Comparison of ENCODE assay signal across 9 cellular contexts in the genomic region with DNA sequence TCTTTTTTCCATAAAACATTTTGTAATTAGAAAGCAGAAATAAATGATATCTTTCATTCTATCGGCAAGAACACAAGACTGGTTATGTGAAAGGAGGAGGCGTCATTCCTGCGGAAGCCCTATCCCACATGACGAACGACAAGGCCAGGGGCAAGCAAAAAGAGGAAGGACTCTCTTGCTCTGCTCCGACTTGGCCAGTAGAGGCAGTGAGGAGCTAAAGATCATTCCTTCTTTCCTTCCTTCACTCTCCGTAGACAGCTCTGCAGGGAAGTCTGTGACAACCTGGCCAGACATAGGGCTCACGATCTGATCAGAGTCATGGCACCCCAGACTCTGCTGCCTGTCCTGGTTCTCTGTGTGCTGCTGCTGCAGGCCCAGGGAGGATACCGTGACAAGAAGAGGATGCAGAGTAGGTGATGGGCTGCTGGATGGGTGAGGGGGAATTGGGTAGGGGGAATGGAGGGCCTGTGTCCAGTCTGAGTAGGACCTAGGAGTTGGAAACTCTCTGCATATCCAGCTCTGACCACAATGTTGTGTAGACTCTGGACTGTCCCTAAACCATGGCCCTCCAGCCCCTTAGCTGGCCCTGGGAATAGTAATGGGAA. TPM values are rescaled to one million over a fixed set of nuclear protein-coding genes. Genes with fewer than 3 reads are reported as not detected.
DNase-seq lines count a peak whose midpoint lies in the region; ATAC-seq and TF ChIP-seq lines count a peak whose summit lies in the region.
"Had no signal": no experiment of that assay in that cellular context is flagged by ENCODE, and none has a peak within 500 bp of the region (broad histone marks: within the 10 kb centered on the region; RNA-seq: fewer than 3 reads in every experiment).

A gene (plus strand): TSS at position 244 of the 605 bp plus-strand sequence. CDS start 75 bp downstream, at position 319.

- no peak within 1 kb of the TSS for H3K4me3 Mint-ChIP-seq in activated CD4-positive, alpha-beta memory T cell treated with anti-CD3 and anti-CD28 coated beads for 36 hours
- H3K4me3 Mint-ChIP-seq in progenitor cell of endocrine pancreas (ENCODE audit: low read depth) = no peak within 1 kb of the TSS

- peaks cover 2% of the 10 kb centered on the region for H3K4me1 Mint-ChIP-seq in activated CD4-positive, alpha-beta memory T cell treated with anti-CD3 and anti-CD28 coated beads for 36 hours (ENCODE audit: low read depth)
- H3K4me1 Mint-ChIP-seq in progenitor cell of endocrine pancreas (ENCODE audit: low read depth) = peaks cover 1% of the 10 kb centered on the region

- peaks cover 5% of the 10 kb centered on the region for H3K9me3 Mint-ChIP-seq in activated CD4-positive, alpha-beta memory T cell treated with anti-CD3 and anti-CD28 coated beads for 36 hours
- H3K9me3 Mint-ChIP-seq in progenitor cell of endocrine pancreas (ENCODE audit: low read depth) = peaks cover 8% of the 10 kb centered on the region

- no peak for DNase-seq in AG09309 (ENCODE audit: low read depth)
- DNase-seq in NCI-H1105 treated with DMSO at 0.1 percent for 48 hours (lab: John Stamatoyannopoulos, UW) = peak; percentile 34
- DNase-seq in activated CD4-positive, alpha-beta memory T cell treated with anti-CD3 and anti-CD28 coated beads for 36 hours = peak; percentile 38
- peak; percentile 81 for DNase-seq in foreskin melanocyte
- DNase-seq in progenitor cell of endocrine pancreas (ENCODE audit: low spot score, unreplicated experiment) = no peak
- no peak for DNase-seq in NCI-H187 treated with DMSO at 0.1 percent for 48 hours (lab: John Stamatoyannopoulos, UW)

- peak; percentile 78 for TF ChIP-seq CTCF in AG09309 (IDR thresholded peaks at IDR 0.05; ENCODE audit: control insufficient read depth, insufficient read depth, low read depth, low read length, missing control alignments)
- TF ChIP-seq CTCF in GM12873 (IDR thresholded peaks at IDR 0.05; ENCODE audit: insufficient read depth, low read depth, low read length, missing control alignments) = peak; percentile 95
- peak; percentile 72 for TF ChIP-seq CTCF in progenitor cell of endocrine pancreas (IDR thresholded peaks at IDR 0.05; ENCODE audit: unreplicated experiment)

- CTCF ChIA-PET in activated CD4-positive, alpha-beta memory T cell treated with anti-CD3 and anti-CD28 coated beads for 36 hours (lab: Charles Lee) = interaction anchor here (0.6 to 5.2 kb wide), 20 partner anchors 10 to 256 kb away, joined by 3 to 44 read pairs (median 4); no protein-coding TSS in a partner anchor

- no peak within 1 kb of the TSS for H3K27ac Mint-ChIP-seq in activated CD4-positive, alpha-beta memory T cell treated with anti-CD3 and anti-CD28 coated beads for 36 hours
- H3K27ac Mint-ChIP-seq in progenitor cell of endocrine pancreas = no peak within 1 kb of the TSS

- H3K4me3 ChIP-seq in AG09309 (ENCODE audit: control insufficient read depth, low read depth, low read length) = no peak within 1 kb of the TSS

- H3K27me3 Mint-ChIP-seq in activated CD4-positive, alpha-beta memory T cell treated with anti-CD3 and anti-CD28 coated beads for 36 hours = peaks cover 24% of the 10 kb centered on the region
- peaks cover 7% of the 10 kb centered on the region for H3K27me3 Mint-ChIP-seq in progenitor cell of endocrine pancreas

- intact Hi-C loops in activated CD4-positive, alpha-beta memory T cell treated with anti-CD3 and anti-CD28 coated beads for 36 hours (cut with micrococcal nuclease) = no loop called here

- ATAC-seq in GM19467 (IDR thresholded peaks at IDR 0.05; ENCODE audit: unreplicated experiment) = no peak

- H3K36me3 Mint-ChIP-seq in activated CD4-positive, alpha-beta memory T cell treated with anti-CD3 and anti-CD28 coated beads for 36 hours = no peaks in the 10 kb centered on the region
- H3K36me3 Mint-ChIP-seq in progenitor cell of endocrine pancreas (ENCODE audit: insufficient read depth) = no peaks in the 10 kb centered on the region

- POLR2A ChIA-PET in activated CD4-positive, alpha-beta memory T cell treated with anti-CD3 and anti-CD28 coated beads for 36 hours (lab: Charles Lee) = no interaction called here

RNA-seq across cellular contexts. Expression of the gene that starts here (rescaled TPM):
- total RNA-seq in activated CD4-positive, alpha-beta memory T cell treated with anti-CD3 and anti-CD28 coated beads for 36 hours = not detected
- total RNA-seq in progenitor cell of endocrine pancreas = not detected in 2 replicates
- total RNA-seq: mononuclear cell had no signal

Comparison
In these comparisons a context has a peak if more than half of its experiments do, and no peak if none do; other contexts are left out.
1. Peak in DNase-seq in activated CD4-positive, alpha-beta memory T cell treated with anti-CD3 and anti-CD28 coated beads for 36 hours; RNA of the gene not detected or under 1 TPM.
2. DNase-seq: peak in NCI-H1105 treated with DMSO at 0.1 percent for 48 hours (single experiment) and foreskin melanocyte (single experiment); none in AG09309 (single experiment), progenitor cell of endocrine pancreas (single experiment) and NCI-H187 treated with DMSO at 0.1 percent for 48 hours (single experiment).
3. Peak in every context shown above with its lines, with median percentiles within 50 percentile points of each other: CTCF ChIP-seq.